Comparison of ENCODE assay signal across 8 cellular contexts in the genomic region with DNA sequence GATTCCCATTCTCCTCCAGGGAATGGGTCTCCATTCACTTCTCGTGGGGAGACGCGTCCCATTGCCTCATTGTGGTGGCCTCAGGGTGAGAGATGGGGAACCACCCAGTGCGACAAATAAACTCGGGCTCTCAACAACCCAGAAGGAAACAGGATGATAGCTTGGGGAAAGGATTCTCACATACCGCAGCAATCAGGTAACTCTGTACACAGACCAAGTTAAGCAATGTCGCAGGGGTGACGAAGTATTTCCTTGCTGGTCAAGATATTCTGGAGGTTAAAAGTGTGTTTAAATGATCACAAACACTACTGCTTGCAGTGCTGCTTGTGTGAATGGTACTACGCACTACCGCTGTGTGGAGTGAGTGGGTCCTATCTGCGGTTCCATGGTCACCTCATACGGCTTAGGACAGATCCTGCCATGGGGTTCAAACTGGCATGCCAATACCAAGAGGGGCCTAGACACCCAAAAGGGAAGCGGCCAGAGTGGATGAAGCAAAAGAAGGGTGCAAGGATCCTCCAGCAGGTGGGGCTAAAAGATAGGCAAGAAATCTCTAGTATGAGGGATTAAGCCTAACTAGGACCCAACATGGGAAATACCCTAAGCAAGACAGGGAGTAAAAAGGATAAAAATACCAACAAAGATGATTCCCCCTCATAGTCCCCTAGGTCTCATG.
DNase-seq lines count a peak whose midpoint lies in the region; ATAC-seq, FAIRE-seq and TF ChIP-seq lines count a peak whose summit lies in the region.

No MANE protein-coding gene starts in this region.

- DNase-seq in D721Med (ENCODE audit: insufficient read length, low spot score): no peak
- DNase-seq in GM20000 (ENCODE audit: low spot score): peak; percentile 22
- peak; percentile 27 for DNase-seq in HuH-7.5 (ENCODE audit: low spot score)
- peak; percentile 16 for DNase-seq in RCC 7860 (ENCODE audit: low spot score)
- peak; percentile 14 for DNase-seq in germinal center (ENCODE audit: low spot score)
- DNase-seq in renal cortical epithelial cell (ENCODE audit: low read depth): peak; percentile 64
- no peak for DNase-seq in 8988T

- H3K36me3 Mint-ChIP-seq in activated T-helper 17 cell treated with anti-CD3 and anti-CD28 coated beads, Interleukin-2, amount 50 U/mL, for 72 hours (ENCODE audit: low read depth): no peaks in the 10 kb centered on the region

- peak overlapping the region; percentile 40 for H3K4me3 Mint-ChIP-seq in activated T-helper 17 cell treated with anti-CD3 and anti-CD28 coated beads, Interleukin-2, amount 50 U/mL, for 72 hours

- peak overlapping the region; percentile 92 for H3K27ac Mint-ChIP-seq in activated T-helper 17 cell treated with anti-CD3 and anti-CD28 coated beads, Interleukin-2, amount 50 U/mL, for 72 hours

- H3K27me3 Mint-ChIP-seq in activated T-helper 17 cell treated with anti-CD3 and anti-CD28 coated beads, Interleukin-2, amount 50 U/mL, for 72 hours: no peaks in the 10 kb centered on the region

- no peaks in the 10 kb centered on the region for H3K9me3 Mint-ChIP-seq in activated T-helper 17 cell treated with anti-CD3 and anti-CD28 coated beads, Interleukin-2, amount 50 U/mL, for 72 hours

- no peak for ATAC-seq in activated T-helper 17 cell treated with anti-CD3 and anti-CD28 coated beads, Interleukin-2, amount 50 U/mL, for 72 hours (replicated peaks)

- peaks cover 18% of the 10 kb centered on the region for H3K4me1 Mint-ChIP-seq in activated T-helper 17 cell treated with anti-CD3 and anti-CD28 coated beads, Interleukin-2, amount 50 U/mL, for 72 hours

- peak; percentile 68 for TF ChIP-seq CTCF in D721Med (IDR thresholded peaks at IDR 0.05; ENCODE audit: insufficient read depth, missing control alignments)
- peak; percentile 57 for TF ChIP-seq CTCF in GM20000 (IDR thresholded peaks at IDR 0.05; ENCODE audit: extremely low read depth, missing control alignments)

- FAIRE-seq in D721Med (lab: Jason Lieb, UNC) (peak; percentile 64), RCC 7860 (lab: Jason Lieb, UNC) (no peak)

Comparison
In these comparisons a context has a peak if more than half of its experiments do, and no peak if none do; other contexts are left out.
1. DNase-seq: peak in GM20000 (single experiment), HuH-7.5 (single experiment), RCC 7860 (single experiment), germinal center (single experiment) and renal cortical epithelial cell (single experiment); none in D721Med (single experiment) and 8988T (single experiment).